8 cellular contexts compared by ENCODE assay signal in the genomic region with DNA sequence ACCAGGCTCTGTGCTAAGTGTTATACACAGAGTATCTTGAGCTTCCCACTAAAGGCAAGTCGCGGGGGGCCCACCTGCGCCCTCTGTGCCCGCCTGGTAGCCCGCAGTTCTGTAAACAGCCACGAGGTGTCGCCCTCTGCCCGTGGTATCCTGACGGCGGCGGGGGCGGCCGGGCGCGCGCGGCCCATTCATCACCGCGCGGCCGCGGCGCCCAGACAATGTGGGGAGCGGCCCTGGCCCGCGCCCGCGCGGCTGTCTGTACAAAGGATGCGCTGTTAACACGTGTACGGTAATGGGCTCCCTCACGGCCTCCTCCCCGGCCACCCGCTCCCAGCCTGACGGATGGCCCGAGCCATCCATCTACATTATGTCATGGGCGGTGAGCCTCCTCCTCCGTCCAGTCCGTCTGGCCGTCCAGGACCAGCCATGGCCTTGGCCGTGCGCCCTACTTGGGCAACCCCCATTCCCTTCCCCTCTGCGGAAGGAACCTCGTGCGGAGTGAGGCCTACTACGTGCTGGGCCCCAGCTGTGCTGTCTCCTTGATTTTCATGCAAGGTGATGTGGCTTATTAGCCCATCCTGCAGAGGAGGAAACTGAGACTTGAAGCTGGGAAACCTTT.
DNase-seq lines count a peak whose midpoint lies in the region; ATAC-seq and TF ChIP-seq lines count a peak whose summit lies in the region.

No MANE protein-coding gene starts in this region.

- no peak overlapping the region for H3K4me3 ChIP-seq in CD8-positive, alpha-beta T cell (ENCODE audit: low read depth, low read length)
- no peak overlapping the region for H3K4me3 ChIP-seq in right lobe of liver

- CTCF ChIA-PET in CD8-positive, alpha-beta T cell (lab: Charles Lee) = no interaction called here
- CTCF ChIA-PET in activated B cell treated with CpG ODN at 0.5 μM for 24 hours (lab: Charles Lee) = interaction anchor here (0.9 to 1.3 kb wide), 3 partner anchors 9 to 78 kb away, joined by 3 to 4 read pairs (median 3); no protein-coding TSS in a partner anchor

- H3K27ac ChIP-seq in CD8-positive, alpha-beta T cell (ENCODE audit: low read depth, low read length) = no peak overlapping the region
- no peak overlapping the region for H3K27ac ChIP-seq in right lobe of liver

- POLR2A ChIA-PET in CD8-positive, alpha-beta T cell (lab: Charles Lee) = interaction anchor here (0.6 kb wide), 1 partner anchor 179 kb away, joined by 8 read pairs; no protein-coding TSS in a partner anchor
- POLR2A ChIA-PET in activated B cell treated with CpG ODN at 0.5 μM for 24 hours (lab: Charles Lee) = no interaction called here

- peaks cover 5% of the 10 kb centered on the region for H3K9me3 Mint-ChIP-seq in CD8-positive, alpha-beta T cell
- peaks cover 9% of the 10 kb centered on the region for H3K9me3 Mint-ChIP-seq in activated B cell treated with CpG ODN at 0.5 μM for 24 hours

- no peaks in the 10 kb centered on the region for H3K27me3 ChIP-seq in CD8-positive, alpha-beta T cell (ENCODE audit: insufficient read depth, low read length)
- H3K27me3 ChIP-seq in right lobe of liver = no peaks in the 10 kb centered on the region

- no peaks in the 10 kb centered on the region for H3K4me1 ChIP-seq in CD8-positive, alpha-beta T cell (ENCODE audit: insufficient read depth, low read length)
- H3K4me1 ChIP-seq in right lobe of liver = no peaks in the 10 kb centered on the region

- H3K27me3 Mint-ChIP-seq in CD8-positive, alpha-beta T cell (ENCODE audit: low read depth) = no peaks in the 10 kb centered on the region
- H3K27me3 Mint-ChIP-seq in activated B cell treated with CpG ODN at 0.5 μM for 24 hours = no peaks in the 10 kb centered on the region

- H3K9me3 ChIP-seq in CD8-positive, alpha-beta T cell (ENCODE audit: low read length) = no peaks in the 10 kb centered on the region
- no peaks in the 10 kb centered on the region for H3K9me3 ChIP-seq in right lobe of liver

- peak; percentile 49 for TF ChIP-seq CTCF in CD8-positive, alpha-beta T cell (IDR thresholded peaks at IDR 0.05)
- TF ChIP-seq CTCF in activated B cell treated with CpG ODN at 0.5 μM for 24 hours (IDR thresholded peaks at IDR 0.05) (no peak), right lobe of liver (IDR thresholded peaks at IDR 0.05) (peak; percentile 66 to 93 (median 82))

- H3K36me3 Mint-ChIP-seq in CD8-positive, alpha-beta T cell = peaks cover 37% of the 10 kb centered on the region
- H3K36me3 Mint-ChIP-seq in activated B cell treated with CpG ODN at 0.5 μM for 24 hours (ENCODE audit: low read depth) = peaks cover 24% of the 10 kb centered on the region

- intact Hi-C loops in CD8-positive, alpha-beta T cell (cut with DNase I, micrococcal nuclease) = no loop called here
- intact Hi-C loops in activated B cell treated with CpG ODN at 0.5 μM for 24 hours (cut with micrococcal nuclease) (loop anchor here (2.0 to 10.0 kb wide), 3 partner anchors 1046 to 1248 kb away; a partner anchor contains a TSS), right lobe of liver (cut with DNase I) (no loop called here)

- H3K36me3 ChIP-seq in CD8-positive, alpha-beta T cell (ENCODE audit: insufficient read depth, low read length) = peaks cover 4% of the 10 kb centered on the region
- H3K36me3 ChIP-seq in right lobe of liver = no peaks in the 10 kb centered on the region

- H3K4me3 Mint-ChIP-seq in CD8-positive, alpha-beta T cell = no peak overlapping the region
- H3K4me3 Mint-ChIP-seq in activated B cell treated with CpG ODN at 0.5 μM for 24 hours = no peak overlapping the region

- peaks cover 8% of the 10 kb centered on the region for H3K4me1 Mint-ChIP-seq in CD8-positive, alpha-beta T cell (ENCODE audit: low read depth)
- no peaks in the 10 kb centered on the region for H3K4me1 Mint-ChIP-seq in activated B cell treated with CpG ODN at 0.5 μM for 24 hours

- TF ChIP-seq POLR2A in right lobe of liver (IDR thresholded peaks at IDR 0.05) = no peak

- ATAC-seq in CD8-positive, alpha-beta T cell = no peak
- ATAC-seq in activated B cell treated with CpG ODN at 0.5 μM for 24 hours (ENCODE audit: low read depth) = peak; percentile 47
- peak; percentile 70 to 91 (median 84) for ATAC-seq in right lobe of liver
- no peak for ATAC-seq in HG02642 (IDR thresholded peaks at IDR 0.05; ENCODE audit: poor library complexity, unreplicated experiment)
- no peak for ATAC-seq in GM19035 (IDR thresholded peaks at IDR 0.05; ENCODE audit: unreplicated experiment)

- DNase-seq in CD8-positive, alpha-beta T cell = peak in 4 of 7 experiments; percentile 29 to 58 (median 43)
- DNase-seq in HuH-7 (ENCODE audit: low spot score) (peak; percentile 28), activated B cell treated with CpG ODN at 0.5 μM for 24 hours (peak; percentile 38), dermis blood vessel endothelial cell (peak; percentile 65), right lobe of liver (peak in 2 of 3 donors; percentile 51 to 54)
- DNase-seq in stimulated activated CD8-positive, alpha-beta memory T cell treated with anti-CD3 and anti-CD28 coated beads, Interleukin-12 subunit alpha, Interleukin-12 subunit beta, amount 100 ng/mL, for 1 hour (ENCODE audit: low read depth) = peak; percentile 8

- WGBS in right lobe of liver (ENCODE audit: insufficient coverage, low coverage, low lambda C conversion rate, missing lambda C conversion rate) = 0% methylated on average over 5 of the region's 47 CpGs

- no peak overlapping the region for H3K27ac Mint-ChIP-seq in CD8-positive, alpha-beta T cell
- H3K27ac Mint-ChIP-seq in activated B cell treated with CpG ODN at 0.5 μM for 24 hours = no peak overlapping the region

Comparison
In these comparisons a context has a peak if more than half of its experiments do, and no peak if none do; other contexts are left out.
1. ATAC-seq: peak in activated B cell treated with CpG ODN at 0.5 μM for 24 hours (single experiment) and right lobe of liver (4 of 4); none in CD8-positive, alpha-beta T cell (single experiment), HG02642 (single experiment) and GM19035 (single experiment).
2. DNase-seq: peak in every context shown above with its lines; median percentile 65 in dermis blood vessel endothelial cell; 52 in right lobe of liver; 43 in CD8-positive, alpha-beta T cell; 38 in activated B cell treated with CpG ODN at 0.5 μM for 24 hours; 28 in HuH-7; 8 in stimulated activated CD8-positive, alpha-beta memory T cell treated with anti-CD3 and anti-CD28 coated beads, Interleukin-12 subunit alpha, Interleukin-12 subunit beta, amount 100 ng/mL, for 1 hour.